ENCODE assay signal across 13 cellular contexts in the genomic region with DNA sequence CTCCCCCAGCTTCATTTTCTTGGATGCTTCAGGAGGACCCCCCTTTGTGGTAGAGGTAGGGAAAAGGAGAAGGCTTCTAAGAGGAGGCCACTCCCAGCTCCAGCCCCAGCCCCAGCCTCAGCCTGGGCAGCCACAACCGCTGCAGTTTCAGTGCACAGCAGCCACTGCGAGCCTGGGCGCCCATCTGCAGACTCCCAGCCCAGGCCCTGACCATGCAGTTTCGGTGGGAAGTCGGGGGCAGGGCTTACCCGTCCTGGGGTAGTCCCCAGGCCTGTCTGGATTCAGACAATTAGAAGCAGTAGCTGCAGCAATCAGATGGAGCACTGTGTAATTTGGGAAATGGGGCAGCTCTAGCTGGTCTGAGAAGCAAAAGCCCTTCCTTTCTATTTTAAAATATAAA. TPM values are rescaled to one million over a fixed set of nuclear protein-coding genes. Genes with fewer than 3 reads are reported as not detected.
DNase-seq lines count a peak whose midpoint lies in the region; ATAC-seq and TF ChIP-seq lines count a peak whose summit lies in the region.
"Had no signal": no experiment of that assay in that cellular context is flagged by ENCODE, and none has a peak within 500 bp of the region (broad histone marks: within the 10 kb centered on the region; RNA-seq: fewer than 3 reads in every experiment).

No MANE protein-coding gene starts in this region.

- H4K20me1 ChIP-seq in GM23338 (replicated peaks; ENCODE audit: insufficient read depth): no peaks in the 10 kb centered on the region
- no peaks in the 10 kb centered on the region for H4K20me1 ChIP-seq in MM.1S (ENCODE audit: insufficient read depth, low read length)

- peaks cover 7% of the 10 kb centered on the region; the same call in 1 of the 2 replicates for H3K4me1 ChIP-seq in GM23338 (ENCODE audit: insufficient read depth)
- H3K4me1 ChIP-seq in MM.1S (ENCODE audit: low read length): peaks cover 54% of the 10 kb centered on the region
- H3K4me1 ChIP-seq in sigmoid colon: no peaks in the 10 kb centered on the region
- no peaks in the 10 kb centered on the region for H3K4me1 ChIP-seq in heart right ventricle

- no peak overlapping the region for H3K4me3 ChIP-seq in GM23338
- peak overlapping the region; percentile 58 for H3K4me3 ChIP-seq in MM.1S (ENCODE audit: low read length)
- no peak overlapping the region for H3K4me3 ChIP-seq in sigmoid colon
- H3K4me3 ChIP-seq in heart right ventricle: no peak overlapping the region
- H3K4me3 ChIP-seq: SJSA1, thoracic aorta had no signal

- H3K4me1 Mint-ChIP-seq in GM23338 (peaks cover 13% of the 10 kb centered on the region), osteocyte (ENCODE audit: unreplicated experiment) (peaks cover 7% of the 10 kb centered on the region)

- peak overlapping the region; percentile 55; the same call in 1 of the 2 replicates for H3K9ac ChIP-seq in MM.1S (ENCODE audit: low read length)

- H3K79me2 ChIP-seq in GM23338 (replicated peaks; ENCODE audit: insufficient read depth): no peaks in the 10 kb centered on the region
- peaks cover 11% of the 10 kb centered on the region for H3K79me2 ChIP-seq in MM.1S (ENCODE audit: low read length)

- intact Hi-C loops in sigmoid colon (cut with DNase I): no loop called here
- intact Hi-C loops in heart right ventricle (cut with DNase I): no loop called here

- no peaks in the 10 kb centered on the region for H3K36me3 ChIP-seq in GM23338 (ENCODE audit: insufficient read depth)
- no peaks in the 10 kb centered on the region for H3K36me3 ChIP-seq in MM.1S (replicated peaks; ENCODE audit: insufficient read depth, low read length)
- no peaks in the 10 kb centered on the region for H3K36me3 ChIP-seq in sigmoid colon
- no peaks in the 10 kb centered on the region for H3K36me3 ChIP-seq in heart right ventricle
- H3K36me3 ChIP-seq: SJSA1, thoracic aorta had no signal

- H3K4me2 ChIP-seq in GM23338 (no peak overlapping the region), MM.1S (ENCODE audit: low read depth, low read length) (peak overlapping the region; percentile 84)

- H3K36me3 Mint-ChIP-seq in GM23338 (ENCODE audit: low read depth) (no peaks in the 10 kb centered on the region; the same call in 2 of the 3 replicates), osteocyte (ENCODE audit: unreplicated experiment) (no peaks in the 10 kb centered on the region)

- ATAC-seq in GM19043 (IDR thresholded peaks at IDR 0.05; ENCODE audit: low read depth, unreplicated experiment): peak; percentile 63
- ATAC-seq in GM23338: peak; percentile 87
- no peak for ATAC-seq in heart right ventricle
- ATAC-seq in GM21528 (IDR thresholded peaks at IDR 0.05; ENCODE audit: low FRiP score, unreplicated experiment): no peak

- peaks cover 8% of the 10 kb centered on the region for H3K27me3 Mint-ChIP-seq in GM23338 (ENCODE audit: insufficient read depth, low read depth, poor library complexity)
- H3K27me3 Mint-ChIP-seq in osteocyte (ENCODE audit: unreplicated experiment): peaks cover 10% of the 10 kb centered on the region

- H3K9me2 ChIP-seq in GM23338 (ENCODE audit: insufficient read depth) (no peaks in the 10 kb centered on the region), MM.1S (replicated peaks; ENCODE audit: insufficient read depth, low read length) (no peaks in the 10 kb centered on the region)

- no peaks in the 10 kb centered on the region for H3K9me3 ChIP-seq in MM.1S (replicated peaks; ENCODE audit: insufficient read depth, low read length)
- no peaks in the 10 kb centered on the region for H3K9me3 ChIP-seq in sigmoid colon
- no peaks in the 10 kb centered on the region for H3K9me3 ChIP-seq in heart right ventricle
- H3K9me3 ChIP-seq: SJSA1, thoracic aorta had no signal

- no peaks in the 10 kb centered on the region for H3K27me3 ChIP-seq in GM23338 (ENCODE audit: insufficient read depth)
- H3K27me3 ChIP-seq in MM.1S (replicated peaks; ENCODE audit: insufficient read depth, low read length): no peaks in the 10 kb centered on the region
- no peaks in the 10 kb centered on the region for H3K27me3 ChIP-seq in sigmoid colon
- H3K27me3 ChIP-seq in heart right ventricle: peaks cover 0 to 14% (median 0%) of the 10 kb centered on the region in 7 donors
- H3K27me3 ChIP-seq: SJSA1 had no signal

- TF ChIP-seq CTCF in GM23338 (conservative IDR thresholded peaks at IDR 0.05; ENCODE audit: low read depth in 2 of 2) (no peak), MM.1S (IDR thresholded peaks at IDR 0.05; ENCODE audit: low read length) (no peak), sigmoid colon (IDR thresholded peaks at IDR 0.05) (no peak), heart right ventricle (IDR thresholded peaks at IDR 0.05) (no peak), osteocyte (IDR thresholded peaks at IDR 0.05) (no peak)

- H3K4me3 Mint-ChIP-seq in GM23338 (no peak overlapping the region), osteocyte (ENCODE audit: unreplicated experiment) (no peak overlapping the region)
- H3K4me3 Mint-ChIP-seq: central memory CD8-positive, alpha-beta T cell had no signal

- H3F3A ChIP-seq in GM23338 (replicated peaks; ENCODE audit: low read depth) (no peaks in the 10 kb centered on the region), MM.1S (ENCODE audit: insufficient read depth, low read length) (peaks cover 36% of the 10 kb centered on the region)

- H3K27ac ChIP-seq in GM23338 (ENCODE audit: low read depth) (no peak overlapping the region), MM.1S (ENCODE audit: low read length) (peak overlapping the region; percentile 92), sigmoid colon (no peak overlapping the region), heart right ventricle (no peak overlapping the region)
- H3K27ac ChIP-seq: SJSA1, thoracic aorta had no signal

- no peak for TF ChIP-seq POLR2A in sigmoid colon (IDR thresholded peaks at IDR 0.05)

- no peak for TF ChIP-seq EP300 in sigmoid colon (IDR thresholded peaks at IDR 0.05)

- no peak overlapping the region for H3K27ac Mint-ChIP-seq in GM23338
- H3K27ac Mint-ChIP-seq in osteocyte (ENCODE audit: unreplicated experiment): no peak overlapping the region

- whole genome bisulfite sequencing in sigmoid colon, 2 donors: 45 to 58% methylated on average over 6 of the region's 6 CpGs
- 46 to 61% methylated on average over 6 of the region's 6 CpGs for WGBS in heart right ventricle, 2 donors

- DNase-seq in GM23338 (ENCODE audit: low spot score): peak; percentile 36
- peak; percentile 93 for DNase-seq in MM.1S
- peak; percentile 25 for DNase-seq in sigmoid colon
- no peak for DNase-seq in heart right ventricle
- DNase-seq in osteocyte (ENCODE audit: extremely low spot score, unreplicated experiment): no peak
- DNase-seq: NCI-H146; stimulated activated CD4-positive, alpha-beta T cell treated with anti-CD3 and anti-CD28 coated beads, Interleukin-15, amount 100 ng/mL, for 24 hours had no signal

- H3K9me3 Mint-ChIP-seq in GM23338 (no peaks in the 10 kb centered on the region; the same call in 2 of the 3 replicates), osteocyte (ENCODE audit: unreplicated experiment) (no peaks in the 10 kb centered on the region)
- H3K9me3 Mint-ChIP-seq: central memory CD8-positive, alpha-beta T cell had no signal

- H2AFZ ChIP-seq in GM23338 (peak overlapping the region; percentile 63), MM.1S (ENCODE audit: low read length) (no peak overlapping the region)

TF ChIP-seq in GM23338, 12 proteins besides CTCF, POLR2A, EP300 and RAD21 (continues in another document):
- no peak for TF ChIP-seq NANOG (IDR thresholded peaks at IDR 0.05; ENCODE audit: borderline replicate concordance)
- TF ChIP-seq ZNF114 (CRISPR knock-in tag; IDR thresholded peaks at IDR 0.05): no peak
- no peak for TF ChIP-seq EZH2phosphoT487 (IDR thresholded peaks at IDR 0.05; ENCODE audit: unreplicated experiment)
- TF ChIP-seq JUNB (IDR thresholded peaks at IDR 0.05; ENCODE audit: unreplicated experiment): no peak
- TF ChIP-seq, protein P1, sequence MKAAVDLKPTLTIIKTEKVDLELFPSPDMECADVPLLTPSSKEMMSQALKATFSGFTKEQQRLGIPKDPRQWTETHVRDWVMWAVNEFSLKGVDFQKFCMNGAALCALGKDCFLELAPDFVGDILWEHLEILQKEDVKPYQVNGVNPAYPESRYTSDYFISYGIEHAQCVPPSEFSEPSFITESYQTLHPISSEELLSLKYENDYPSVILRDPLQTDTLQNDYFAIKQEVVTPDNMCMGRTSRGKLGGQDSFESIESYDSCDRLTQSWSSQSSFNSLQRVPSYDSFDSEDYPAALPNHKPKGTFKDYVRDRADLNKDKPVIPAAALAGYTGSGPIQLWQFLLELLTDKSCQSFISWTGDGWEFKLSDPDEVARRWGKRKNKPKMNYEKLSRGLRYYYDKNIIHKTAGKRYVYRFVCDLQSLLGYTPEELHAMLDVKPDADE (IDR thresholded peaks at IDR 0.05): no peak
- TF ChIP-seq EZH2 (IDR thresholded peaks at IDR 0.05; ENCODE audit: low read depth, unreplicated experiment): no peak
- no peak for TF ChIP-seq ZNF331 (CRISPR knock-in tag; IDR thresholded peaks at IDR 0.05; ENCODE audit: low read depth)
- no peak for TF ChIP-seq STAT1 (IDR thresholded peaks at IDR 0.05; ENCODE audit: unreplicated experiment)
- TF ChIP-seq CREB1 (CRISPR knock-in tag; IDR thresholded peaks at IDR 0.05; ENCODE audit: low read depth): no peak

RNA-seq across cellular contexts. Expression of a gene that starts 28.6 kb away (rescaled TPM):
- total RNA-seq in GM23338 (2014; rRNA removed; shearing (Covaris generic)): 314 and 367 TPM in 2 replicates
- polyA plus RNA-seq in GM23338 (2016; fragmentation: Nextera tagmentation; extraction: Ambion mirVana) (240 and 241 TPM in 2 replicates), sigmoid colon (1,000 to 10,000 TPM in 1 of 3 donors, 100 to 1,000 TPM in 2; 489 to 1,275 (median 498) TPM), heart right ventricle (10 to 100 TPM; 12.1 to 20.4 TPM)
- total RNA-seq in sigmoid colon (100 to 1,000 TPM; 107 to 206 (median 117) TPM), heart right ventricle (10 to 100 TPM; 14.3 to 32.7 (median 23.8) TPM), osteocyte (503 and 526 TPM in 2 replicates)

RNA-seq across cellular contexts. Expression of a gene that starts 31.7 kb away (rescaled TPM):
- not detected in 2 replicates for total RNA-seq in GM23338 (2014; rRNA removed; shearing (Covaris generic))
- polyA plus RNA-seq in GM23338 (2016; fragmentation: Nextera tagmentation; extraction: Ambion mirVana) (not detected in 2 replicates), sigmoid colon (1 to 10 TPM in 1 of 3 donors, under 1 TPM in 1, not detected in 1; 0.23 to 1.4 TPM), heart right ventricle (under 1 TPM in 1 of 2 donors, not detected in 1; 0.01 TPM)
- total RNA-seq in sigmoid colon (not detected), heart right ventricle (under 1 TPM in 1 of 10 donors, not detected in 9; 0.42 TPM), osteocyte (not detected in 2 replicates)
- total RNA-seq: G401, thoracic aorta had no signal

Comparison
In these comparisons a context has a peak if more than half of its experiments do, and no peak if none do; other contexts are left out.
1. ATAC-seq: peak in GM19043 (single experiment) and GM23338 (single experiment); none in heart right ventricle (0 of 8) and GM21528 (single experiment).
2. DNase-seq: peak in GM23338 (single experiment), MM.1S (single experiment) and sigmoid colon (single experiment); none in heart right ventricle (0 of 2) and osteocyte (single experiment).